In genomic region chr12:54368016-54368708, GRCh38 we compare ENCODE assay signal across 1 cellular context.
TF ChIP-seq lines count a peak whose summit lies in the region.

No MANE protein-coding gene starts in this region.

TF ChIP-seq in GM12891, 5 proteins besides CTCF, POLR2A, EP300 and RAD21 (continued from another document):
- TF ChIP-seq TAF1 (IDR thresholded peaks at IDR 0.05; ENCODE audit: low read depth, low read length) = no peak
